In the genomic region with DNA sequence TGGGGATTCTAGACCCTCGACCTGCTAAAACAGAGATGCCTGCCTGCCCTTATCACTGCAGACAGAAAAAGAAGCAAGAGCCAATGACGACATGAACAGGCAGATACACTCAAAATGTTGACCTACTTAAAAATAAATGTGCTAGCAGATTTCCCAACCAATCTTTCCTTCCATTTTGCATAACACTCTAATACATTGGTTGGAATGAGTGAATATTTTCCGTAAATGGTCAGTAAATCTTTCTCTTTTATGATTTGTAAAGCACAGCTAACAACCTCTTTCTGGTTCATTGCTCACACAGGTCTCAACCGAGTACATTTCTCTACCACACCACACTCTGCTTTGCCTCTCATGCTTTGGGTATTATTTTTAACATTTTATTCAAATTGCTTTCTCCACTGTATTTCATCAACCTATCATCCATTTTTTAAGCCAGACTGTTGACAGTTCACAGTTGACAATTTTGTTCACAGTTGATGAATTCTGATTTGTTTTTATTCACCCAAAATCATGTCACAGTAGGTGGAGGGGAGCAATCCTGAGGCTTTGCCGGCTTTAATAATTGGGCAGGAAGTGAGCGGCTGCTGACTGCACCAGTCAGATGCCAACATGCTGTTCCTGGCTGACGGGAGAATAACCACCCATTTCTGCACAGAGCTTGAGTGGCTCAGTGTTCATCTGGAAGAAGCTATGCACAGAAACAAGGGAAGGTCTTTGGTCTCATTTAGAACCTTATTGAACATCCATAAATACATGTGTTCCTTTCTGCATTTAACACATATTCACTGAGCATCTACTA, we compare ENCODE assay signal across 10 cellular contexts.
DNase-seq lines count a peak whose midpoint lies in the region; ATAC-seq and TF ChIP-seq lines count a peak whose summit lies in the region.
"Had no signal": no experiment of that assay in that cellular context is flagged by ENCODE, and none has a peak within 500 bp of the region (broad histone marks: within the 10 kb centered on the region; RNA-seq: fewer than 3 reads in every experiment).

No MANE protein-coding gene starts in this region.

- no peak for TF ChIP-seq CTCF in endothelial cell (IDR thresholded peaks at IDR 0.05; ENCODE audit: unreplicated experiment)

- H3K27me3 Mint-ChIP-seq in endothelial cell (ENCODE audit: unreplicated experiment), result peaks cover 1% of the 10 kb centered on the region

- intact Hi-C loops in posterior vena cava (cut with DNase I), result no loop called here

- ATAC-seq in GM21723 (IDR thresholded peaks at IDR 0.05; ENCODE audit: unreplicated experiment), result peak; percentile 51

- DNase-seq in Ammon's horn (ENCODE audit: low spot score) (peak; percentile 56), amniotic epithelial cell (ENCODE audit: low read depth) (peak; percentile 66), kidney tubule cell (ENCODE audit: low spot score) (peak; percentile 47), ACHN (no peak), posterior vena cava (ENCODE audit: low spot score) (no peak), DMS114 treated with DMSO at 0.1 percent for 48 hours (lab: John Stamatoyannopoulos, UW; ENCODE audit: unreplicated experiment) (no peak), endothelial cell (ENCODE audit: low spot score) (no peak)
- DNase-seq: activated effector memory CD4-positive, alpha-beta T cell treated with anti-CD3 and anti-CD28 coated beads, Interleukin-2, amount 50 U/mL, for 16 hours; HCEC 1CT had no signal

- H3K9me3 Mint-ChIP-seq in endothelial cell (ENCODE audit: unreplicated experiment), result no peaks in the 10 kb centered on the region

- no peaks in the 10 kb centered on the region for H3K36me3 Mint-ChIP-seq in endothelial cell (ENCODE audit: low read depth, unreplicated experiment)

- no peak overlapping the region for H3K4me3 Mint-ChIP-seq in endothelial cell (ENCODE audit: unreplicated experiment)

- H3K4me1 Mint-ChIP-seq in endothelial cell (ENCODE audit: unreplicated experiment), result no peaks in the 10 kb centered on the region

- in situ Hi-C loops in ACHN (cut with HindIII; ENCODE audit: low pct_ligation_motif_present, low pct_unique_long_range_greater_than_20kb, low sequenced_read_pairs), result no loop called here

- no peak overlapping the region for H3K27ac Mint-ChIP-seq in endothelial cell (ENCODE audit: unreplicated experiment)

Comparison
In these comparisons a context has a peak if more than half of its experiments do, and no peak if none do; other contexts are left out.
1. DNase-seq: peak in Ammon's horn (single experiment), amniotic epithelial cell (single experiment) and kidney tubule cell (single experiment); none in ACHN (single experiment), posterior vena cava (single experiment), DMS114 treated with DMSO at 0.1 percent for 48 hours (single experiment) and endothelial cell (single experiment).